ENCODE assay signal across 8 cellular contexts in genomic region chr14:68814376-68815287, GRCh38.
DNase-seq lines count a peak whose midpoint lies in the region; ATAC-seq and TF ChIP-seq lines count a peak whose summit lies in the region.

No MANE protein-coding gene starts in this region.

- TF ChIP-seq CTCF in astrocyte of the spinal cord (IDR thresholded peaks at IDR 0.05; ENCODE audit: low read depth, low read length): no peak

- no peak overlapping the region for H3K4me3 ChIP-seq in astrocyte of the spinal cord (ENCODE audit: low read depth, low read length)

- peak; percentile 51; the same call in 1 of the 2 replicates for TF ChIP-seq POLR2A in Raji (IDR thresholded peaks at IDR 0.05; ENCODE audit: insufficient read depth, low read depth, low read length)

- peak; percentile 34 for ATAC-seq in HG02763 (IDR thresholded peaks at IDR 0.05; ENCODE audit: unreplicated experiment)

- peak; percentile 52 for DNase-seq in NCI-H2227 (lab: John Stamatoyannopoulos, UW; ENCODE audit: unreplicated experiment)
- no peak for DNase-seq in NCI-H2227 treated with DMSO at 0.1 percent for 48 hours (lab: John Stamatoyannopoulos, UW)
- peak; percentile 72 for DNase-seq in astrocyte of the spinal cord (ENCODE audit: low read depth, low spot score)
- peak; percentile 20 for DNase-seq in inferior parietal cortex (ENCODE audit: extremely low spot score)
- peak; percentile 57 to 62 for DNase-seq in stimulated activated CD4-positive, alpha-beta T cell treated with anti-CD3 and anti-CD28 coated beads, Interleukin-2, amount 100 ng/mL, for 24 hours
- DNase-seq in DMS114 treated with DMSO at 0.1 percent for 48 hours (lab: John Stamatoyannopoulos, UW; ENCODE audit: unreplicated experiment): no peak

- in situ Hi-C loops in astrocyte of the spinal cord (cut with HindIII; ENCODE audit: low sequenced_read_pairs): no loop called here

Comparison
In these comparisons a context has a peak if more than half of its experiments do, and no peak if none do; other contexts are left out.
1. DNase-seq: peak in NCI-H2227 (single experiment), astrocyte of the spinal cord (single experiment), inferior parietal cortex (single experiment) and stimulated activated CD4-positive, alpha-beta T cell treated with anti-CD3 and anti-CD28 coated beads, Interleukin-2, amount 100 ng/mL, for 24 hours (2 of 2); none in NCI-H2227 treated with DMSO at 0.1 percent for 48 hours (single experiment) and DMS114 treated with DMSO at 0.1 percent for 48 hours (single experiment).